22 cellular contexts compared by ENCODE assay signal in genomic region chr3:59876533-59877062, GRCh38.
A peak's percentile ranks its signal among the peaks of the same experiment; 100 is the strongest.
DNase-seq lines count a peak whose midpoint lies in the region; ATAC-seq, FAIRE-seq and TF ChIP-seq lines count a peak whose summit lies in the region.
"Had no signal": no experiment of that assay in that cellular context is flagged by ENCODE, and none has a peak within 500 bp of the region (broad histone marks: within the 10 kb centered on the region; RNA-seq: fewer than 3 reads in every experiment).

No MANE protein-coding gene starts in this region.

- H3K4me3 ChIP-seq in right lobe of liver (no peak overlapping the region), HepG2 (replicated peaks in 1 of 3; ENCODE audit: insufficient read depth in 1 of 3, low read depth in 2 of 3, low read length in 3 of 3) (no peak overlapping the region), OCI-LY3 (ENCODE audit: low read length) (no peak overlapping the region), upper lobe of right lung (no peak overlapping the region), suprapubic skin (no peak overlapping the region)
- H3K4me3 ChIP-seq: PC-9, SJCRH30 had no signal

- H3K4me2 ChIP-seq in HepG2 (ENCODE audit: low read depth, low read length) = no peak overlapping the region
- 0 out of 2 replicates have a peak overlapping the region, but pooled peaks have one; percentile 3 for H3K4me2 ChIP-seq in OCI-LY3 (ENCODE audit: low read length)
- H3K4me2 ChIP-seq: KMS-11, PC-9 had no signal

- DNase-seq in right lobe of liver = no peak
- no peak for DNase-seq in HepG2 (ENCODE audit: low spot score)
- DNase-seq in midbrain (lab: John Stamatoyannopoulos, UW) = peak; percentile 30
- DNase-seq in upper lobe of right lung = no peak
- no peak for DNase-seq in activated effector memory CD4-positive, alpha-beta T cell treated with Interleukin-2 at 50 U/mL for 16 hours
- DNase-seq in suprapubic skin (ENCODE audit: low spot score in 2 of 2) = no peak
- no peak for DNase-seq in NCI-H146 treated with DMSO at 0.1 percent for 48 hours (lab: John Stamatoyannopoulos, UW; ENCODE audit: unreplicated experiment)
- DNase-seq: CD4-positive, alpha-beta memory T cell; GF-D8; NCI-H1092 treated with DMSO at 0.1 percent for 48 hours; NCI-H146; NCI-H2081 treated with DMSO at 0.1 percent for 48 hours; NCI-H446 treated with DMSO at 0.1 percent for 48 hours; NCI-H69; PC-9; SJCRH30 had no signal

- H3K27ac ChIP-seq in right lobe of liver = no peak overlapping the region
- H3K27ac ChIP-seq in HepG2 (ENCODE audit: extremely low read length, insufficient read depth, low read length) = no peak overlapping the region
- H3K27ac ChIP-seq in OCI-LY3 (ENCODE audit: low read length) = no peak overlapping the region
- H3K27ac ChIP-seq in upper lobe of right lung = no peak overlapping the region
- H3K27ac ChIP-seq in suprapubic skin = no peak overlapping the region
- H3K27ac ChIP-seq: KMS-11, PC-9, RWPE1, SJCRH30 had no signal

- H3K4me1 ChIP-seq in right lobe of liver = no peaks in the 10 kb centered on the region
- H3K4me1 ChIP-seq in HepG2 (ENCODE audit: insufficient read depth, low read length) = no peaks in the 10 kb centered on the region
- H3K4me1 ChIP-seq in OCI-LY3 (ENCODE audit: low read length) = peaks cover 25% of the 10 kb centered on the region
- no peaks in the 10 kb centered on the region for H3K4me1 ChIP-seq in upper lobe of right lung
- peaks cover 9% of the 10 kb centered on the region for H3K4me1 ChIP-seq in suprapubic skin
- H3K4me1 ChIP-seq: SJCRH30 had no signal

- intact Hi-C loops in right lobe of liver (cut with DNase I) (no loop called here), HepG2 (cut with micrococcal nuclease; ENCODE audit: unreplicated experiment) (no loop called here), upper lobe of right lung (cut with DNase I) (no loop called here)

- H4K20me1 ChIP-seq in HepG2 (ENCODE audit: insufficient read depth, low read length) = no peaks in the 10 kb centered on the region
- H4K20me1 ChIP-seq in OCI-LY3 (ENCODE audit: insufficient read depth, low read length) = no peaks in the 10 kb centered on the region

- no TSS peak for BruUV-seq in HepG2 (replicated peaks; lab: Mats Ljungman, UMichigan)

- 58% methylated on average over 2 of the region's 2 CpGs for WGBS in right lobe of liver (ENCODE audit: insufficient coverage, low coverage, low lambda C conversion rate, missing lambda C conversion rate)
- 7% methylated on average over 2 of the region's 2 CpGs for WGBS in HepG2 (ENCODE audit: low lambda C conversion rate)
- WGBS in suprapubic skin = 93% methylated on average over 2 of the region's 2 CpGs

- H3K79me2 ChIP-seq in HepG2 (ENCODE audit: insufficient read depth, low read length) = no peaks in the 10 kb centered on the region
- H3K79me2 ChIP-seq in OCI-LY3 (ENCODE audit: low read length) = no peaks in the 10 kb centered on the region

- in situ Hi-C loops in HepG2 (cut with HindIII; ENCODE audit: extremely low pct_ligation_motif_present, low pct_unique_long_range_greater_than_20kb) = no loop called here

- TF ChIP-seq RAD21 in HepG2 (CRISPR knock-in tag; IDR thresholded peaks at IDR 0.05) = no peak

- peak in 3 of 4 donors; percentile 47 to 62 (median 47) for ATAC-seq in right lobe of liver
- ATAC-seq in HepG2 = no peak
- ATAC-seq in upper lobe of right lung = peak; percentile 76

- H3K27me3 ChIP-seq in right lobe of liver (no peaks in the 10 kb centered on the region), HepG2 (ENCODE audit: control insufficient read depth in 1 of 2, insufficient read depth in 2 of 2, low read length in 2 of 2) (no peaks in the 10 kb centered on the region), OCI-LY3 (ENCODE audit: low read depth, low read length) (no peaks in the 10 kb centered on the region; the same call in 1 of the 2 replicates), upper lobe of right lung (no peaks in the 10 kb centered on the region), suprapubic skin (no peaks in the 10 kb centered on the region)
- H3K27me3 ChIP-seq: SJCRH30 had no signal

- no peak for TF ChIP-seq POLR2A in right lobe of liver (IDR thresholded peaks at IDR 0.05)
- no peak for TF ChIP-seq POLR2A in HepG2 (IDR thresholded peaks at IDR 0.05; ENCODE audit: insufficient read depth in 1 of 2, low read depth in 2 of 2, low read length in 2 of 2)
- TF ChIP-seq POLR2A in suprapubic skin (IDR thresholded peaks at IDR 0.05) = no peak

- H3K36me3 ChIP-seq in right lobe of liver = no peaks in the 10 kb centered on the region
- H3K36me3 ChIP-seq in HepG2 (replicated peaks in 1 of 2; ENCODE audit: control insufficient read depth in 1 of 2, insufficient read depth in 2 of 2, low read length in 2 of 2) = no peaks in the 10 kb centered on the region
- H3K36me3 ChIP-seq in OCI-LY3 (replicated peaks; ENCODE audit: low read depth, low read length) = no peaks in the 10 kb centered on the region
- no peaks in the 10 kb centered on the region for H3K36me3 ChIP-seq in upper lobe of right lung
- no peaks in the 10 kb centered on the region for H3K36me3 ChIP-seq in suprapubic skin
- H3K36me3 ChIP-seq: SJCRH30 had no signal

- FAIRE-seq in HepG2 (lab: Jason Lieb, UNC) = no peak
- FAIRE-seq: A204.1, GM19239, H1 had no signal

- TF ChIP-seq EP300 in HepG2 (IDR thresholded peaks at IDR 0.05; ENCODE audit: low read depth in 2 of 2, low read length in 2 of 2) (no peak), HepG2 (CRISPR knock-in tag; IDR thresholded peaks at IDR 0.05; ENCODE audit: borderline replicate concordance) (no peak), suprapubic skin (IDR thresholded peaks at IDR 0.05) (no peak)

- TF ChIP-seq CTCF in right lobe of liver (IDR thresholded peaks at IDR 0.05) (no peak), HepG2 (CRISPR knock-in tag; IDR thresholded peaks at IDR 0.05) (no peak), OCI-LY3 (IDR thresholded peaks at IDR 0.05; ENCODE audit: low read depth, low read length) (no peak), upper lobe of right lung (IDR thresholded peaks at IDR 0.05) (no peak), suprapubic skin (IDR thresholded peaks at IDR 0.05) (no peak)

- H3K9me3 ChIP-seq in right lobe of liver = no peaks in the 10 kb centered on the region
- H3K9me3 ChIP-seq in HepG2 (ENCODE audit: low read length) = no peaks in the 10 kb centered on the region
- no peaks in the 10 kb centered on the region for H3K9me3 ChIP-seq in OCI-LY3 (ENCODE audit: insufficient read depth, low read length)
- no peaks in the 10 kb centered on the region for H3K9me3 ChIP-seq in upper lobe of right lung
- no peaks in the 10 kb centered on the region for H3K9me3 ChIP-seq in suprapubic skin
- H3K9me3 ChIP-seq: SJCRH30 had no signal

- CTCF ChIA-PET in HepG2 (lab: Yijun Ruan, JAX; ENCODE audit: low intra/inter-chr PET ratio, low total read pairs) = no interaction called here

- H2AFZ ChIP-seq in HepG2 (ENCODE audit: low read length) (no peak overlapping the region), OCI-LY3 (ENCODE audit: low read depth, low read length) (no peak overlapping the region)
- H2AFZ ChIP-seq: PC-9 had no signal

- POLR2A ChIA-PET in HepG2 (lab: Yijun Ruan, JAX) = no interaction called here

- H3K9ac ChIP-seq in HepG2 (ENCODE audit: insufficient read depth, low read depth, low read length) = no peak overlapping the region
- H3K9ac ChIP-seq in OCI-LY3 (ENCODE audit: low read length) = no peak overlapping the region
- H3K9ac ChIP-seq: KMS-11 had no signal

TF ChIP-seq in HepG2, 621 proteins besides CTCF, POLR2A, EP300 and RAD21 (continues in another document):
- no peak for TF ChIP-seq CBFB (CRISPR knock-in tag; IDR thresholded peaks at IDR 0.05)
- no peak for TF ChIP-seq HHEX (CRISPR knock-in tag; IDR thresholded peaks at IDR 0.05)
- no peak for TF ChIP-seq ZNF782 (CRISPR knock-in tag; IDR thresholded peaks at IDR 0.05; ENCODE audit: borderline replicate concordance)
- TF ChIP-seq REXO4 (CRISPR knock-in tag; IDR thresholded peaks at IDR 0.05; ENCODE audit: borderline replicate concordance) = no peak
- no peak for TF ChIP-seq ZNF263 (CRISPR knock-in tag; IDR thresholded peaks at IDR 0.05)
- no peak for TF ChIP-seq ZNF687 (CRISPR knock-in tag; IDR thresholded peaks at IDR 0.05)
